In genomic region chr10:121927841-121928527, GRCh38 we compare ENCODE assay signal across 8 cellular contexts. TPM values are rescaled to one million over a fixed set of nuclear protein-coding genes. Genes with fewer than 3 reads are reported as not detected.
DNase-seq lines count a peak whose midpoint lies in the region; ATAC-seq and TF ChIP-seq lines count a peak whose summit lies in the region.

TSS of gene ATE1 (minus strand) at chr10:121928031. CDS start at chr10:121927949, 82 bp downstream.

- peak; percentile 81 for TF ChIP-seq POLR2A in NB4 (IDR thresholded peaks at IDR 0.05; ENCODE audit: extremely low read depth, insufficient read length)

- H3K27me3 Mint-ChIP-seq in HFFc6 (ENCODE audit: insufficient read depth) = peaks cover 2% of the 10 kb centered on the region; the same call in 1 of the 2 replicates
- no peaks in the 10 kb centered on the region for H3K27me3 Mint-ChIP-seq in activated naive CD8-positive, alpha-beta T cell

- DNase-seq in HFFc6 (peak; percentile 86), NB4 (ENCODE audit: low read depth) (peak; percentile 96), SKM-1 treated with dmso at 0.1 percent for 144 hours (lab: John Stamatoyannopoulos, UW; ENCODE audit: unreplicated experiment) (peak; percentile 81), glomerular visceral epithelial cell (ENCODE audit: extremely low spot score) (peak; percentile 92), omental fat pad (ENCODE audit: low spot score) (peak; percentile 61)

- TF ChIP-seq CTCF in HFFc6 (IDR thresholded peaks at IDR 0.05) (peak; percentile 27; the same call in 1 of the 2 replicates), NB4 (IDR thresholded peaks at IDR 0.05; ENCODE audit: low read depth, low read length) (no peak), omental fat pad (IDR thresholded peaks at IDR 0.05) (no peak)

- H3K27ac Mint-ChIP-seq in HFFc6 = peak within 1 kb of the TSS; percentile 97
- H3K27ac Mint-ChIP-seq in activated naive CD8-positive, alpha-beta T cell = peak within 1 kb of the TSS; percentile 93

- H3K9me3 Mint-ChIP-seq in HFFc6 = no peaks in the 10 kb centered on the region
- H3K9me3 Mint-ChIP-seq in activated naive CD8-positive, alpha-beta T cell (ENCODE audit: low read depth) = no peaks in the 10 kb centered on the region

- peaks cover 30% of the 10 kb centered on the region for H3K4me1 Mint-ChIP-seq in HFFc6 (ENCODE audit: low read depth)
- peaks cover 27% of the 10 kb centered on the region for H3K4me1 Mint-ChIP-seq in activated naive CD8-positive, alpha-beta T cell (ENCODE audit: low read depth)

- peak within 1 kb of the TSS; percentile 92 for H3K4me3 Mint-ChIP-seq in HFFc6
- H3K4me3 Mint-ChIP-seq in activated naive CD8-positive, alpha-beta T cell = peak within 1 kb of the TSS; percentile 87

- peak; percentile 98 for ATAC-seq in omental fat pad (ENCODE audit: low FRiP score)

- H3K36me3 Mint-ChIP-seq in HFFc6 (ENCODE audit: low read depth) = peaks cover 10% of the 10 kb centered on the region
- H3K36me3 Mint-ChIP-seq in activated naive CD8-positive, alpha-beta T cell = no peaks in the 10 kb centered on the region

- H3K4me3 ChIP-seq in GM08714 (ENCODE audit: low read length) (peak within 1 kb of the TSS; percentile 78), NB4 (ENCODE audit: low read depth, low read length) (peak within 1 kb of the TSS; percentile 93)

- peak within 1 kb of the TSS; percentile 94 for H3K27ac ChIP-seq in temporal lobe (ENCODE audit: low read depth, low read length)

RNA-seq across cellular contexts. Expression of gene ATE1, which starts in this region (rescaled TPM):
- total RNA-seq in HFFc6 (2021; fragmentation: NEBNext Ultra II Directional; extraction: Animal tissue kit (Norgen Biotek cat#: 25700)) = 10 to 100 TPM; 19.4 to 25.2 (median 21.0) TPM
- 10 to 100 TPM; 20.8 to 29.5 (median 24.9) TPM for total RNA-seq in omental fat pad
- 40.8 TPM for total RNA-seq in temporal lobe

Comparison
In these comparisons a context has a peak if more than half of its experiments do, and no peak if none do; other contexts are left out.
1. Peak in every context shown above with its lines: DNase-seq, ATAC-seq, H3K4me3 ChIP-seq and H3K27ac ChIP-seq.